Comparison of ENCODE assay signal across 1 cellular context in the genomic region with DNA sequence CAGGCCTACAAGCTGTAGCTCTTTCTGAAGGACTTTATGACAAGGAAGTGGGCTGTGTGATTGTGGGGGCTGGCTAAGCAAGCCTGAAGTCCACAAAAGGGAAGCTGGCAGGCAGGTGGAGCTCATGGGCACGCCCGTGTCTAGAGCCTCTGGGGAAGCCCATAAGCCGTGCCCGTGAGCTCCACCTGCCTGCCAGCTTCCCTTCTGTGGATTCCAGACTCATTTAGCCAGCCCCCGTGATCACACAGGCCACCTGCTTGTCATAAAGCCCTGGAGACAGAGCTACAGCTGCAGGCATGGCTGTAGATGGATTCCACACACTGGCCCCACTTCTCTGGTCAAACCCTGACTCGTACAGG.
TF ChIP-seq lines count a peak whose summit lies in the region.

No MANE protein-coding gene starts in this region.

TF ChIP-seq in K562, 482 proteins besides CTCF, POLR2A, EP300 and RAD21:
- TF ChIP-seq, protein P1, sequence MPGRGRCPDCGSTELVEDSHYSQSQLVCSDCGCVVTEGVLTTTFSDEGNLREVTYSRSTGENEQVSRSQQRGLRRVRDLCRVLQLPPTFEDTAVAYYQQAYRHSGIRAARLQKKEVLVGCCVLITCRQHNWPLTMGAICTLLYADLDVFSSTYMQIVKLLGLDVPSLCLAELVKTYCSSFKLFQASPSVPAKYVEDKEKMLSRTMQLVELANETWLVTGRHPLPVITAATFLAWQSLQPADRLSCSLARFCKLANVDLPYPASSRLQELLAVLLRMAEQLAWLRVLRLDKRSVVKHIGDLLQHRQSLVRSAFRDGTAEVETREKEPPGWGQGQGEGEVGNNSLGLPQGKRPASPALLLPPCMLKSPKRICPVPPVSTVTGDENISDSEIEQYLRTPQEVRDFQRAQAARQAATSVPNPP (IDR thresholded peaks at IDR 0.05; ENCODE audit: borderline replicate concordance, insufficient read depth, insufficient read length): no peak
- TF ChIP-seq PML (IDR thresholded peaks at IDR 0.05; ENCODE audit: low read length) (no peak), HCFC1 (IDR thresholded peaks at IDR 0.05; ENCODE audit: low read depth, low read length) (no peak), SLC30A9 (CRISPR knock-in tag; IDR thresholded peaks at IDR 0.05) (no peak), MAFG (tag; conservative IDR thresholded peaks at IDR 0.05) (no peak), KLF1 (tag; IDR thresholded peaks at IDR 0.05) (no peak), ZNF431 (CRISPR knock-in tag; IDR thresholded peaks at IDR 0.05) (no peak), CCNT2 (IDR thresholded peaks at IDR 0.05; ENCODE audit: borderline replicate concordance, extremely low read depth, insufficient read length, low read depth, low read length) (no peak), ZNF583 (CRISPR knock-in tag; IDR thresholded peaks at IDR 0.05) (no peak)
- TF ChIP-seq, protein P2, sequence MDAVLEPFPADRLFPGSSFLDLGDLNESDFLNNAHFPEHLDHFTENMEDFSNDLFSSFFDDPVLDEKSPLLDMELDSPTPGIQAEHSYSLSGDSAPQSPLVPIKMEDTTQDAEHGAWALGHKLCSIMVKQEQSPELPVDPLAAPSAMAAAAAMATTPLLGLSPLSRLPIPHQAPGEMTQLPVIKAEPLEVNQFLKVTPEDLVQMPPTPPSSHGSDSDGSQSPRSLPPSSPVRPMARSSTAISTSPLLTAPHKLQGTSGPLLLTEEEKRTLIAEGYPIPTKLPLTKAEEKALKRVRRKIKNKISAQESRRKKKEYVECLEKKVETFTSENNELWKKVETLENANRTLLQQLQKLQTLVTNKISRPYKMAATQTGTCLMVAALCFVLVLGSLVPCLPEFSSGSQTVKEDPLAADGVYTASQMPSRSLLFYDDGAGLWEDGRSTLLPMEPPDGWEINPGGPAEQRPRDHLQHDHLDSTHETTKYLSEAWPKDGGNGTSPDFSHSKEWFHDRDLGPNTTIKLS (IDR thresholded peaks at IDR 0.05; ENCODE audit: borderline replicate concordance, low read depth): no peak
TF ChIP-seq in K562: peak in this region for 0.
